In the genomic region with DNA sequence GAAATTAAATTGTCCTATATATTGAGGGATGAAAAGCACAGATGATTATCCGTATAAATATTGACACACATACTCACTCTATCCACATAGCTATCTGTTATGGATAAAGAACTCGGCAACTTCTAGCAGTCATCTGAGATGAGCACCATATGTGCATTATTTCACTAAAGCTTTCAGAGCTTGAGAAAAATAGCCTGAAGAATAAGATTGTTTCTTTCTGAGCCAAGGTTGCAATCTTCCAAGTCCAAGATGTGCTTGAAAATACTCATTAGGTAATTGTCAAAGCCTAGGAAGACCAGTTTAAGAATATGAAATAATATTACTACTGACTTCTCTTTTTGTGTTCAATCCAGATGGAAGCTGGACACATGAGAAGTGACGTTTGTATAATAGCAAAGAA, we compare ENCODE assay signal across 19 cellular contexts. TPM values are rescaled to one million over a fixed set of nuclear protein-coding genes. Genes with fewer than 3 reads are reported as not detected.
DNase-seq lines count a peak whose midpoint lies in the region; ATAC-seq, FAIRE-seq and TF ChIP-seq lines count a peak whose summit lies in the region.
"Had no signal": no experiment of that assay in that cellular context is flagged by ENCODE, and none has a peak within 500 bp of the region (broad histone marks: within the 10 kb centered on the region; RNA-seq: fewer than 3 reads in every experiment).

No MANE protein-coding gene starts in this region.

- H3K36me3 Mint-ChIP-seq in astrocyte (ENCODE audit: low read depth, unreplicated experiment) (peaks cover 10% of the 10 kb centered on the region), osteocyte (ENCODE audit: unreplicated experiment) (peaks cover 85% of the 10 kb centered on the region)
- H3K36me3 Mint-ChIP-seq in CD4-positive, alpha-beta memory T cell: no peaks in the 10 kb centered on the region
- H3K36me3 Mint-ChIP-seq in natural killer cell treated with Interleukin-12 subunit alpha and Interleukin-12 subunit beta and Interleukin-15 and Interleukin-18, amount 100 ng/mL, for 72 hours: no peaks in the 10 kb centered on the region

- H3K36me3 ChIP-seq in ACC112 (ENCODE audit: insufficient read depth, low read length): peaks cover 21% of the 10 kb centered on the region
- H3K36me3 ChIP-seq in astrocyte (ENCODE audit: insufficient read depth, low read length): peaks cover 5% of the 10 kb centered on the region
- no peaks in the 10 kb centered on the region for H3K36me3 ChIP-seq in CD4-positive, alpha-beta memory T cell (ENCODE audit: insufficient read depth, low read length)

- ATAC-seq in left ventricle myocardium superior (peak; percentile 64), GM18519 (IDR thresholded peaks at IDR 0.05; ENCODE audit: low FRiP score, unreplicated experiment) (no peak), GM21825 (IDR thresholded peaks at IDR 0.05; ENCODE audit: unreplicated experiment) (no peak)
- ATAC-seq in natural killer cell treated with Interleukin-12 subunit alpha and Interleukin-12 subunit beta and Interleukin-15 and Interleukin-18, amount 100 ng/mL, for 72 hours: no peak
- ATAC-seq: HepG2 had no signal

- intact Hi-C loops in left ventricle myocardium superior (cut with micrococcal nuclease): no loop called here
- intact Hi-C loops in CD4-positive, alpha-beta memory T cell (cut with micrococcal nuclease): no loop called here

- H3K4me1 Mint-ChIP-seq in astrocyte (ENCODE audit: low read depth, unreplicated experiment) (peaks cover 41% of the 10 kb centered on the region), osteocyte (ENCODE audit: unreplicated experiment) (peaks cover 93% of the 10 kb centered on the region)
- H3K4me1 Mint-ChIP-seq in CD4-positive, alpha-beta memory T cell: no peaks in the 10 kb centered on the region
- no peaks in the 10 kb centered on the region for H3K4me1 Mint-ChIP-seq in natural killer cell treated with Interleukin-12 subunit alpha and Interleukin-12 subunit beta and Interleukin-15 and Interleukin-18, amount 100 ng/mL, for 72 hours (ENCODE audit: low read depth in 2 of 2)

- H3K9me3 ChIP-seq in astrocyte (ENCODE audit: insufficient read depth, low read depth, low read length): no peaks in the 10 kb centered on the region
- H3K9me3 ChIP-seq in CD4-positive, alpha-beta memory T cell (ENCODE audit: control insufficient read depth in 1 of 2, low read length in 2 of 2): no peaks in the 10 kb centered on the region

- H3K4me3 Mint-ChIP-seq in astrocyte (ENCODE audit: unreplicated experiment): no peak overlapping the region
- H3K4me3 Mint-ChIP-seq in osteocyte (ENCODE audit: unreplicated experiment): no peak overlapping the region
- no peak overlapping the region for H3K4me3 Mint-ChIP-seq in CD4-positive, alpha-beta memory T cell
- no peak overlapping the region for H3K4me3 Mint-ChIP-seq in natural killer cell treated with Interleukin-12 subunit alpha and Interleukin-12 subunit beta and Interleukin-15 and Interleukin-18, amount 100 ng/mL, for 72 hours

- no peak for TF ChIP-seq CTCF in astrocyte (IDR thresholded peaks at IDR 0.05; ENCODE audit: insufficient read depth, low read depth, low read length)
- no peak for TF ChIP-seq CTCF in osteocyte (IDR thresholded peaks at IDR 0.05)

- no peaks in the 10 kb centered on the region for H3K27me3 Mint-ChIP-seq in astrocyte (ENCODE audit: low read depth, unreplicated experiment)
- H3K27me3 Mint-ChIP-seq in osteocyte (ENCODE audit: unreplicated experiment): no peaks in the 10 kb centered on the region
- peaks cover 0 to 3% of the 10 kb centered on the region in 2 donors for H3K27me3 Mint-ChIP-seq in CD4-positive, alpha-beta memory T cell
- H3K27me3 Mint-ChIP-seq in natural killer cell treated with Interleukin-12 subunit alpha and Interleukin-12 subunit beta and Interleukin-15 and Interleukin-18, amount 100 ng/mL, for 72 hours: no peaks in the 10 kb centered on the region

- H3K9ac ChIP-seq in astrocyte (ENCODE audit: low read length): no peak overlapping the region
- H3K9ac ChIP-seq: KMS-11 had no signal

- H3K27ac Mint-ChIP-seq in astrocyte (ENCODE audit: unreplicated experiment) (peak overlapping the region; percentile 87), osteocyte (ENCODE audit: unreplicated experiment) (peak overlapping the region; percentile 88)
- H3K27ac Mint-ChIP-seq in CD4-positive, alpha-beta memory T cell: no peak overlapping the region
- H3K27ac Mint-ChIP-seq in natural killer cell treated with Interleukin-12 subunit alpha and Interleukin-12 subunit beta and Interleukin-15 and Interleukin-18, amount 100 ng/mL, for 72 hours: no peak overlapping the region

- no peak overlapping the region for H3K4me2 ChIP-seq in astrocyte (ENCODE audit: low read length)
- H3K4me2 ChIP-seq: KMS-11 had no signal

- H3K9me3 Mint-ChIP-seq in astrocyte (ENCODE audit: unreplicated experiment): peaks cover 2% of the 10 kb centered on the region
- no peaks in the 10 kb centered on the region for H3K9me3 Mint-ChIP-seq in osteocyte (ENCODE audit: unreplicated experiment)
- peaks cover 0 to 2% (median 0%) of the 10 kb centered on the region in 8 donors for H3K9me3 Mint-ChIP-seq in CD4-positive, alpha-beta memory T cell
- no peaks in the 10 kb centered on the region for H3K9me3 Mint-ChIP-seq in natural killer cell treated with Interleukin-12 subunit alpha and Interleukin-12 subunit beta and Interleukin-15 and Interleukin-18, amount 100 ng/mL, for 72 hours

- H3K27ac ChIP-seq in ACC112 (ENCODE audit: low read depth, low read length) (peak overlapping the region; percentile 76), astrocyte (ENCODE audit: low read depth, low read length) (no peak overlapping the region)
- no peak overlapping the region for H3K27ac ChIP-seq in CD4-positive, alpha-beta memory T cell (ENCODE audit: low read depth, low read length)
- H3K27ac ChIP-seq: C4-2B, KMS-11 had no signal

- H3K27me3 ChIP-seq in ACC112 (ENCODE audit: insufficient read depth, low read length) (no peaks in the 10 kb centered on the region), astrocyte (ENCODE audit: insufficient read depth, low read length) (no peaks in the 10 kb centered on the region)
- H3K27me3 ChIP-seq in CD4-positive, alpha-beta memory T cell (ENCODE audit: insufficient read depth, low read length): no peaks in the 10 kb centered on the region

- H2AFZ ChIP-seq in ACC112 (ENCODE audit: low read length, unreplicated experiment) (no peak overlapping the region), astrocyte (ENCODE audit: low read depth, low read length) (no peak overlapping the region)

- DNase-seq in astrocyte (ENCODE audit: low read depth): no peak
- DNase-seq in left ventricle myocardium superior: no peak
- DNase-seq in osteocyte (ENCODE audit: extremely low spot score, unreplicated experiment): no peak
- no peak for DNase-seq in CD4-positive, alpha-beta memory T cell
- no peak for DNase-seq in natural killer cell treated with Interleukin-12 subunit alpha and Interleukin-12 subunit beta and Interleukin-15 and Interleukin-18, amount 100 ng/mL, for 72 hours (ENCODE audit: low spot score)
- DNase-seq: GF-D8, H7, NCI-H1048, NCI-H146, NCI-H2227 treated with DMSO at 0.1 percent for 48 hours, SHP77 treated with DMSO at 0.1 percent for 48 hours had no signal

- H3K4me3 ChIP-seq in ACC112 (ENCODE audit: low read depth, low read length) (no peak overlapping the region), astrocyte (ENCODE audit: insufficient read depth, low read depth, low read length) (no peak overlapping the region)
- no peak overlapping the region for H3K4me3 ChIP-seq in CD4-positive, alpha-beta memory T cell (ENCODE audit: low read length in 2 of 2)

- CTCF ChIA-PET in CD4-positive, alpha-beta memory T cell (lab: Charles Lee; ENCODE audit: partially characterized antibody): no interaction called here

- H3K4me1 ChIP-seq in ACC112 (ENCODE audit: control insufficient read depth, insufficient read depth, low read length, unreplicated experiment) (peaks cover 44% of the 10 kb centered on the region), astrocyte (ENCODE audit: insufficient read depth, low read length) (peaks cover 24% of the 10 kb centered on the region)
- no peaks in the 10 kb centered on the region for H3K4me1 ChIP-seq in CD4-positive, alpha-beta memory T cell (ENCODE audit: insufficient read depth, low read length)

- H4K20me1 ChIP-seq in astrocyte (ENCODE audit: insufficient read depth, low read length): no peaks in the 10 kb centered on the region

- peak; percentile 37 for FAIRE-seq in astrocyte (lab: Jason Lieb, UNC)
- FAIRE-seq: A204.1, GM12891, HepG2 had no signal

- POLR2A ChIA-PET in CD4-positive, alpha-beta memory T cell (lab: Charles Lee; ENCODE audit: partially characterized antibody): no interaction called here

- peaks cover 62% of the 10 kb centered on the region for H3K79me2 ChIP-seq in ACC112 (ENCODE audit: control insufficient read depth, insufficient read depth, low read length, unreplicated experiment)
- H3K79me2 ChIP-seq in astrocyte (ENCODE audit: insufficient read depth, low read length): peaks cover 49% of the 10 kb centered on the region

RNA-seq across cellular contexts. Expression of a gene that starts 40.5 kb away (rescaled TPM):
- total RNA-seq in astrocyte: 118 and 123 TPM in 2 replicates
- total RNA-seq in left ventricle myocardium superior: 12.0 TPM
- total RNA-seq in osteocyte: 3,389 and 3,403 TPM in 2 replicates
- total RNA-seq in CD4-positive, alpha-beta memory T cell: not detected
- polyA plus RNA-seq in CD4-positive, alpha-beta memory T cell: not detected
- under 1 TPM in 1 of 2 donors, not detected in 1; 0.10 TPM for total RNA-seq in natural killer cell treated with Interleukin-12 subunit alpha and Interleukin-12 subunit beta and Interleukin-15 and Interleukin-18, amount 100 ng/mL, for 72 hours
- total RNA-seq: HepG2 had no signal
- polyA plus RNA-seq: HepG2 had no signal

Comparison
In these comparisons a context has a peak if more than half of its experiments do, and no peak if none do; other contexts are left out.
1. H3K27ac Mint-ChIP-seq: peak in astrocyte (single experiment) and osteocyte (single experiment); none in CD4-positive, alpha-beta memory T cell (0 of 7) and natural killer cell treated with Interleukin-12 subunit alpha and Interleukin-12 subunit beta and Interleukin-15 and Interleukin-18, amount 100 ng/mL, for 72 hours (0 of 2).
2. RNA of a gene that starts 40.5 kb away (total RNA-seq): 3,389 to 3,403 TPM in osteocyte; 118 to 123 TPM in astrocyte, 12.0 TPM in left ventricle myocardium superior (single experiment), 0.10 TPM in natural killer cell treated with Interleukin-12 subunit alpha and Interleukin-12 subunit beta and Interleukin-15 and Interleukin-18, amount 100 ng/mL, for 72 hours and not detected in CD4-positive, alpha-beta memory T cell; every median in the first group is over 10 times any median in the second.